In genomic region chr4:43356786-43357185, GRCh38 we compare ENCODE assay signal across 1 cellular context.
TF ChIP-seq lines count a peak whose summit lies in the region.

No MANE protein-coding gene starts in this region.

TF ChIP-seq in HepG2, 621 proteins besides CTCF, POLR2A, EP300 and RAD21 (continued from another document and continues in another):
- TF ChIP-seq USF2 (IDR thresholded peaks at IDR 0.05; ENCODE audit: low read depth, low read length): no peak
- no peak for TF ChIP-seq USF2 (CRISPR knock-in tag; IDR thresholded peaks at IDR 0.05; ENCODE audit: borderline replicate concordance)
- TF ChIP-seq NFIC (IDR thresholded peaks at IDR 0.05; ENCODE audit: low read length): peak; percentile 60; the same call in 1 of the 2 replicates
- TF ChIP-seq ZFAT (CRISPR knock-in tag; conservative IDR thresholded peaks at IDR 0.05): no peak
- no peak for TF ChIP-seq FOXO4 (CRISPR knock-in tag; conservative IDR thresholded peaks at IDR 0.05)
- TF ChIP-seq MIXL1 (CRISPR knock-in tag; IDR thresholded peaks at IDR 0.05): peak; percentile 65; the same call in 1 of the 2 replicates
- no peak for TF ChIP-seq THAP9 (CRISPR knock-in tag; IDR thresholded peaks at IDR 0.05; ENCODE audit: borderline replicate concordance)
- TF ChIP-seq FOXJ3 (CRISPR knock-in tag; IDR thresholded peaks at IDR 0.05; ENCODE audit: borderline replicate concordance): no peak
- TF ChIP-seq KLF9 (CRISPR knock-in tag; IDR thresholded peaks at IDR 0.05; ENCODE audit: low read depth): no peak
- no peak for TF ChIP-seq ZNF703 (CRISPR knock-in tag; IDR thresholded peaks at IDR 0.05; ENCODE audit: borderline replicate concordance)
- TF ChIP-seq ZFP90 (CRISPR knock-in tag; IDR thresholded peaks at IDR 0.05; ENCODE audit: borderline replicate concordance): no peak
- TF ChIP-seq KLF11 (CRISPR knock-in tag; IDR thresholded peaks at IDR 0.05): no peak
- no peak for TF ChIP-seq KMT2A (CRISPR knock-in tag; IDR thresholded peaks at IDR 0.05)
- TF ChIP-seq GPBP1L1 (CRISPR knock-in tag; IDR thresholded peaks at IDR 0.05): no peak
- TF ChIP-seq BCL6 (CRISPR knock-in tag; IDR thresholded peaks at IDR 0.05): peak; percentile 83
- TF ChIP-seq ZNF503 (CRISPR knock-in tag; IDR thresholded peaks at IDR 0.05): no peak
- TF ChIP-seq ZNF547 (CRISPR knock-in tag; IDR thresholded peaks at IDR 0.05): no peak
- no peak for TF ChIP-seq DDIT3 (CRISPR knock-in tag; IDR thresholded peaks at IDR 0.05)
- no peak for TF ChIP-seq ZNF34 (CRISPR knock-in tag; IDR thresholded peaks at IDR 0.05; ENCODE audit: borderline replicate concordance)
- TF ChIP-seq HNF4G (IDR thresholded peaks at IDR 0.05; ENCODE audit: borderline replicate concordance, low read depth, low read length): no peak
- no peak for TF ChIP-seq HNF4G (CRISPR knock-in tag; IDR thresholded peaks at IDR 0.05; ENCODE audit: borderline replicate concordance, low read depth)
- no peak for TF ChIP-seq MXD4 (CRISPR knock-in tag; IDR thresholded peaks at IDR 0.05)
- peak; percentile 22; the same call in 1 of the 2 replicates for TF ChIP-seq TBX3 (IDR thresholded peaks at IDR 0.05; ENCODE audit: borderline replicate concordance)
- no peak for TF ChIP-seq HNRNPUL1 (IDR thresholded peaks at IDR 0.05; ENCODE audit: low read depth, low read length)
- no peak for TF ChIP-seq ZFX (CRISPR knock-in tag; IDR thresholded peaks at IDR 0.05; ENCODE audit: low read depth)
- no peak for TF ChIP-seq MAFG (CRISPR knock-in tag; IDR thresholded peaks at IDR 0.05)
- TF ChIP-seq SPEN (CRISPR knock-in tag; IDR thresholded peaks at IDR 0.05; ENCODE audit: low read depth): no peak
- TF ChIP-seq ZZZ3 (CRISPR knock-in tag; IDR thresholded peaks at IDR 0.05; ENCODE audit: borderline replicate concordance): no peak
- no peak for TF ChIP-seq RBAK (CRISPR knock-in tag; IDR thresholded peaks at IDR 0.05)
- no peak for TF ChIP-seq ZNF580 (CRISPR knock-in tag; IDR thresholded peaks at IDR 0.05; ENCODE audit: borderline replicate concordance, low read depth)
- TF ChIP-seq NCOA2 (CRISPR knock-in tag; IDR thresholded peaks at IDR 0.05): peak; percentile 79
- TF ChIP-seq RNF2 (conservative IDR thresholded peaks at IDR 0.05; ENCODE audit: low read depth): no peak
- TF ChIP-seq ZBTB1 (CRISPR knock-in tag; IDR thresholded peaks at IDR 0.05; ENCODE audit: borderline replicate concordance): no peak
- peak; percentile 71 for TF ChIP-seq ZNF614 (CRISPR knock-in tag; IDR thresholded peaks at IDR 0.05; ENCODE audit: borderline replicate concordance)
- TF ChIP-seq ZBTB25 (CRISPR knock-in tag; IDR thresholded peaks at IDR 0.05): no peak
- TF ChIP-seq MIER2 (CRISPR knock-in tag; IDR thresholded peaks at IDR 0.05): no peak
- TF ChIP-seq ZNF512B (CRISPR knock-in tag; IDR thresholded peaks at IDR 0.05; ENCODE audit: borderline replicate concordance): no peak
- no peak for TF ChIP-seq ZNF121 (CRISPR knock-in tag; IDR thresholded peaks at IDR 0.05)
- no peak for TF ChIP-seq ZBTB44 (CRISPR knock-in tag; IDR thresholded peaks at IDR 0.05)
- peak; percentile 58 for TF ChIP-seq BHLHE40 (IDR thresholded peaks at IDR 0.05; ENCODE audit: low read length)
- no peak for TF ChIP-seq ZNF768 (CRISPR knock-in tag; IDR thresholded peaks at IDR 0.05)
- TF ChIP-seq MAF1 (CRISPR knock-in tag; IDR thresholded peaks at IDR 0.05; ENCODE audit: borderline replicate concordance): no peak
- no peak for TF ChIP-seq ZNF839 (CRISPR knock-in tag; IDR thresholded peaks at IDR 0.05; ENCODE audit: borderline replicate concordance)
- no peak for TF ChIP-seq KDM4B (CRISPR knock-in tag; IDR thresholded peaks at IDR 0.05)
- TF ChIP-seq NRL (CRISPR knock-in tag; IDR thresholded peaks at IDR 0.05; ENCODE audit: borderline replicate concordance): no peak
- TF ChIP-seq NR0B2 (CRISPR knock-in tag; IDR thresholded peaks at IDR 0.05): no peak
